ENCODE assay signal across 1 cellular context in the genomic region with DNA sequence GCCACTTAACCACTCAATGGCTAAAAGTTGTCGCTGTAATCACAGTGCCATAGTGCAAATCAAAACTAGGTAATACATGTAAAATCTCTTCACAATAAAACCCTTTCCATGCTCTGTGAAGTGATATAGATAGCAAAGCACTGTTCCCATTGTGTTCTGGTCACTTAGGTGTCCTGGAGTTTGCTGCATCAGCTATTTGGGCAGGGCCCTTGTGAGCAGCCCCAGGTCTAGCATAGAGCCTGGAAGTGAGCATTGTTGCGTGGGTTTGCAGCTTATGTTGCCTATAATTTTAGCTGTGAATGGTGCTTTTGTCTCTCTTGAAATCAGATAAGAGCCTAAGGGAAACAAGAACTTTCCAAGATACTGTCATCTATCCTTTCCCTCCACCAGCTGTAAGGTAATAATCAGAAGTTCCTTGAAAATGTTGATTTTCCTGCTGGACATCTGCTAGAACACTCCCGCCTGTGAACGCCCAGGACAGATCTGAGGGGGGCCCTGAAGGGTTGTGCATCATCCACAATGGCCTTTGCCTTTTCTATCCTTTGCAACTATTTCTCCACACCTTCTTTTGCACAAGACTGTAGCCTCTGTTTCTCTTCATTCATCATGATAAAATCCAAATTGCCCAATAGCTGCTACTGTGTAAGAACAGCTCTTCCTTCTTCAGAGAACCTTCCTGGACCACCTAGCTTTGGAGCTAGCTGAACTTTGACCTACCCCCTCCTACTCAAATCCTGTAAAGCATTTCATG.
TF ChIP-seq lines count a peak whose summit lies in the region.

No MANE protein-coding gene starts in this region.

TF ChIP-seq in HepG2, 621 proteins besides CTCF, POLR2A, EP300 and RAD21:
- TF ChIP-seq RELA (CRISPR knock-in tag; IDR thresholded peaks at IDR 0.05) (no peak), ISX (CRISPR knock-in tag; conservative IDR thresholded peaks at IDR 0.05) (no peak), SNAPC4 (CRISPR knock-in tag; IDR thresholded peaks at IDR 0.05) (no peak), NFYC (CRISPR knock-in tag; IDR thresholded peaks at IDR 0.05) (no peak), MXI1 (IDR thresholded peaks at IDR 0.05; ENCODE audit: borderline replicate concordance, low read depth, low read length) (no peak), KMT2B (CRISPR knock-in tag; IDR thresholded peaks at IDR 0.05) (no peak), CEBPB (IDR thresholded peaks at IDR 0.05; ENCODE audit: borderline replicate concordance, low read depth, low read length) (0 out of 2 replicates have a peak, but pooled peaks have one; percentile 3), ATM (IDR thresholded peaks at IDR 0.05; ENCODE audit: borderline replicate concordance) (no peak), MAFG (CRISPR knock-in tag; IDR thresholded peaks at IDR 0.05) (no peak), SOX6 (IDR thresholded peaks at IDR 0.05) (no peak), SOX6 (CRISPR knock-in tag; IDR thresholded peaks at IDR 0.05) (no peak), MTF1 (CRISPR knock-in tag; IDR thresholded peaks at IDR 0.05) (no peak), ZNF709 (CRISPR knock-in tag; IDR thresholded peaks at IDR 0.05) (no peak), KDM1A (CRISPR knock-in tag; IDR thresholded peaks at IDR 0.05) (no peak), GZF1 (CRISPR knock-in tag; IDR thresholded peaks at IDR 0.05) (no peak), MAFF (IDR thresholded peaks at IDR 0.05; ENCODE audit: low read depth, low read length) (peak; percentile 58), MAFK (conservative IDR thresholded peaks at IDR 0.05 in 1 of 2, IDR thresholded peaks at IDR 0.05 in 1 of 2; ENCODE audit: low read length in 2 of 2) (peak; percentile 70 to 71), ZNF776 (CRISPR knock-in tag; IDR thresholded peaks at IDR 0.05) (no peak), ZZZ3 (CRISPR knock-in tag; IDR thresholded peaks at IDR 0.05; ENCODE audit: borderline replicate concordance) (no peak)
- TF ChIP-seq, protein P1, sequence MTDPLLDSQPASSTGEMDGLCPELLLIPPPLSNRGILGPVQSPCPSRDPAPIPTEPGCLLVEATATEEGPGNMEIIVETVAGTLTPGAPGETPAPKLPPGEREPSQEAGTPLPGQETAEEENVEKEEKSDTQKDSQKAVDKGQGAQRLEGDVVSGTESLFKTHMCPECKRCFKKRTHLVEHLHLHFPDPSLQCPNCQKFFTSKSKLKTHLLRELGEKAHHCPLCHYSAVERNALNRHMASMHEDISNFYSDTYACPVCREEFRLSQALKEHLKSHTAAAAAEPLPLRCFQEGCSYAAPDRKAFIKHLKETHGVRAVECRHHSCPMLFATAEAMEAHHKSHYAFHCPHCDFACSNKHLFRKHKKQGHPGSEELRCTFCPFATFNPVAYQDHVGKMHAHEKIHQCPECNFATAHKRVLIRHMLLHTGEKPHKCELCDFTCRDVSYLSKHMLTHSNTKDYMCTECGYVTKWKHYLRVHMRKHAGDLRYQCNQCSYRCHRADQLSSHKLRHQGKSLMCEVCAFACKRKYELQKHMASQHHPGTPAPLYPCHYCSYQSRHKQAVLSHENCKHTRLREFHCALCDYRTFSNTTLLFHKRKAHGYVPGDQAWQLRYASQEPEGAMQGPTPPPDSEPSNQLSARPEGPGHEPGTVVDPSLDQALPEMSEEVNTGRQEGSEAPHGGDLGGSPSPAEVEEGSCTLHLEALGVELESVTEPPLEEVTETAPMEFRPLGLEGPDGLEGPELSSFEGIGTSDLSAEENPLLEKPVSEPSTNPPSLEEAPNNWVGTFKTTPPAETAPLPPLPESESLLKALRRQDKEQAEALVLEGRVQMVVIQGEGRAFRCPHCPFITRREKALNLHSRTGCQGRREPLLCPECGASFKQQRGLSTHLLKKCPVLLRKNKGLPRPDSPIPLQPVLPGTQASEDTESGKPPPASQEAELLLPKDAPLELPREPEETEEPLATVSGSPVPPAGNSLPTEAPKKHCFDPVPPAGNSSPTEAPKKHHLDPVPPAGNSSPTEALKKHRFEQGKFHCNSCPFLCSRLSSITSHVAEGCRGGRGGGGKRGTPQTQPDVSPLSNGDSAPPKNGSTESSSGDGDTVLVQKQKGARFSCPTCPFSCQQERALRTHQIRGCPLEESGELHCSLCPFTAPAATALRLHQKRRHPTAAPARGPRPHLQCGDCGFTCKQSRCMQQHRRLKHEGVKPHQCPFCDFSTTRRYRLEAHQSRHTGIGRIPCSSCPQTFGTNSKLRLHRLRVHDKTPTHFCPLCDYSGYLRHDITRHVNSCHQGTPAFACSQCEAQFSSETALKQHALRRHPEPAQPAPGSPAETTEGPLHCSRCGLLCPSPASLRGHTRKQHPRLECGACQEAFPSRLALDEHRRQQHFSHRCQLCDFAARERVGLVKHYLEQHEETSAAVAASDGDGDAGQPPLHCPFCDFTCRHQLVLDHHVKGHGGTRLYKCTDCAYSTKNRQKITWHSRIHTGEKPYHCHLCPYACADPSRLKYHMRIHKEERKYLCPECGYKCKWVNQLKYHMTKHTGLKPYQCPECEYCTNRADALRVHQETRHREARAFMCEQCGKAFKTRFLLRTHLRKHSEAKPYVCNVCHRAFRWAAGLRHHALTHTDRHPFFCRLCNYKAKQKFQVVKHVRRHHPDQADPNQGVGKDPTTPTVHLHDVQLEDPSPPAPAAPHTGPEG (CRISPR knock-in tag; IDR thresholded peaks at IDR 0.05) = no peak
